29 cellular contexts compared by ENCODE assay signal in genomic region chr5:73969195-73970059, GRCh38.
DNase-seq lines count a peak whose midpoint lies in the region; ATAC-seq and TF ChIP-seq lines count a peak whose summit lies in the region.
"Had no signal": no experiment of that assay in that cellular context is flagged by ENCODE, and none has a peak within 500 bp of the region (broad histone marks: within the 10 kb centered on the region; RNA-seq: fewer than 3 reads in every experiment).

No MANE protein-coding gene starts in this region.

- H3K27ac Mint-ChIP-seq in natural killer cell, result no peak overlapping the region
- no peak overlapping the region for H3K27ac Mint-ChIP-seq in type B pancreatic cell
- H3K27ac Mint-ChIP-seq: activated naive CD8-positive, alpha-beta T cell treated with anti-CD3 and anti-CD28 coated beads for 36 hours; CD4-positive, CD25-positive, alpha-beta regulatory T cell; HFFc6; naive B cell; stimulated activated effector memory CD8-positive, alpha-beta T cell treated with anti-CD3 and anti-CD28 coated beads, Interleukin-12 subunit alpha, Interleukin-12 subunit beta, amount 100 ng/mL, for 72 hours; T-helper 1 cell treated with Interleukin-12 subunit alpha and Interleukin-12 subunit beta and Interleukin-4 antibody, amounts not matched to agents 30 μg/mL and 1 μg/mL, for 36 hours had no signal

- H3K23ac ChIP-seq in mesenchymal stem cell (ENCODE audit: low read length in 2 of 2), result no peak overlapping the region

- WGBS in mesenchymal stem cell, result 45% methylated on average over 4 of the region's 6 CpGs
- 54 to 58% methylated on average over 6 of the region's 6 CpGs for WGBS in gastroesophageal sphincter (ENCODE audit: low coverage in 1 of 2), 2 donors

- H3K27me3 ChIP-seq in mesenchymal stem cell (ENCODE audit: control insufficient read depth in 1 of 2, insufficient read depth in 1 of 2, low read length in 2 of 2) (peaks cover 0 to 8% of the 10 kb centered on the region in 2 experiments), gastroesophageal sphincter (peaks cover 3% of the 10 kb centered on the region)
- H3K27me3 ChIP-seq: esophagus squamous epithelium, gastrocnemius medialis, SJSA1, upper lobe of left lung had no signal

- no peak overlapping the region for H2BK12ac ChIP-seq in mesenchymal stem cell (ENCODE audit: low read length in 2 of 2)

- H3K9ac ChIP-seq in SK-N-MC (ENCODE audit: insufficient read length), result no peak overlapping the region
- no peak overlapping the region for H3K9ac ChIP-seq in mesenchymal stem cell (ENCODE audit: low read length)

- H2BK5ac ChIP-seq in mesenchymal stem cell (ENCODE audit: low read depth, low read length, poor library complexity, severe bottlenecking), result no peak overlapping the region

- H3K79me1 ChIP-seq in mesenchymal stem cell (replicated peaks; ENCODE audit: low read length, poor library complexity, severe bottlenecking), result no peaks in the 10 kb centered on the region

- H2BK120ac ChIP-seq in mesenchymal stem cell (ENCODE audit: low read depth, low read length), result no peak overlapping the region

- intact Hi-C loops in sciatic nerve (cut with DNase I), result no loop called here
- intact Hi-C loops in natural killer cell (cut with micrococcal nuclease), result no loop called here

- no peaks in the 10 kb centered on the region for H3K4me1 Mint-ChIP-seq in natural killer cell
- H3K4me1 Mint-ChIP-seq in type B pancreatic cell (ENCODE audit: unreplicated experiment), result peaks cover 21% of the 10 kb centered on the region
- H3K4me1 Mint-ChIP-seq: activated naive CD8-positive, alpha-beta T cell treated with anti-CD3 and anti-CD28 coated beads for 36 hours; CD4-positive, CD25-positive, alpha-beta regulatory T cell; naive B cell; stimulated activated effector memory CD8-positive, alpha-beta T cell treated with anti-CD3 and anti-CD28 coated beads, Interleukin-12 subunit alpha, Interleukin-12 subunit beta, amount 100 ng/mL, for 72 hours had no signal

- H3K9me3 Mint-ChIP-seq in natural killer cell, result no peaks in the 10 kb centered on the region
- H3K9me3 Mint-ChIP-seq in type B pancreatic cell, result no peaks in the 10 kb centered on the region
- H3K9me3 Mint-ChIP-seq: HFFc6; stimulated activated effector memory CD8-positive, alpha-beta T cell treated with anti-CD3 and anti-CD28 coated beads, Interleukin-12 subunit alpha, Interleukin-12 subunit beta, amount 100 ng/mL, for 72 hours; T-helper 1 cell treated with Interleukin-12 subunit alpha and Interleukin-12 subunit beta and Interleukin-4 antibody, amounts not matched to agents 30 μg/mL and 1 μg/mL, for 36 hours had no signal

- no peak overlapping the region for H2AFZ ChIP-seq in mesenchymal stem cell (ENCODE audit: low read depth, low read length)

- H2BK15ac ChIP-seq in mesenchymal stem cell (ENCODE audit: low read depth, poor library complexity, severe bottlenecking), result peak overlapping the region; percentile 74

- no peaks in the 10 kb centered on the region for H3K4me1 ChIP-seq in mesenchymal stem cell (ENCODE audit: control insufficient read depth, insufficient read depth, low read depth, low read length)
- H3K4me1 ChIP-seq in gastroesophageal sphincter, result no peaks in the 10 kb centered on the region
- H3K4me1 ChIP-seq: esophagus squamous epithelium, gastrocnemius medialis, SJSA1, upper lobe of left lung had no signal

- H3K27me3 Mint-ChIP-seq in natural killer cell (ENCODE audit: low read depth in 2 of 2) (peaks cover 8 to 34% of the 10 kb centered on the region in 2 donors), type B pancreatic cell (peaks cover 3% of the 10 kb centered on the region)
- H3K27me3 Mint-ChIP-seq: activated naive CD8-positive, alpha-beta T cell treated with anti-CD3 and anti-CD28 coated beads for 36 hours had no signal

- peak; percentile 17 for DNase-seq in HEK293T (ENCODE audit: extremely low spot score)
- DNase-seq in SK-N-MC (ENCODE audit: low read depth, low spot score), result peak; percentile 8
- no peak for DNase-seq in mesenchymal stem cell
- no peak for DNase-seq in sciatic nerve (ENCODE audit: low spot score)
- no peak for DNase-seq in natural killer cell
- DNase-seq in type B pancreatic cell (ENCODE audit: extremely low spot score, unreplicated experiment), result no peak
- DNase-seq: activated CD4-positive, alpha-beta T cell treated with anti-CD3 and anti-CD28 coated beads for 4 hours; activated CD8-positive, alpha-beta memory T cell treated with anti-CD3 and anti-CD28 coated beads for 24 hours; activated effector memory CD4-positive, alpha-beta T cell treated with anti-CD3 and anti-CD28 coated beads, Interleukin-2, amount 50 U/mL, for 16 hours; activated naive CD8-positive, alpha-beta T cell treated with anti-CD3 and anti-CD28 coated beads for 36 hours; CD4-positive, CD25-positive, alpha-beta regulatory T cell; dermis blood vessel endothelial cell; esophagus squamous epithelium; gastrocnemius medialis; HFFc6; hippocampal formation; left colon; naive B cell; NCI-H1048; NCI-H187 treated with DMSO at 0.1 percent for 48 hours; NCI-H2227 treated with DMSO at 0.1 percent for 48 hours; NCI-H526 treated with DMSO at 0.1 percent for 48 hours; stimulated activated CD4-positive, alpha-beta T cell treated with anti-CD3 and anti-CD28 coated beads, Interleukin-12 subunit alpha, Interleukin-12 subunit beta, amount 100 ng/mL, for 4 hours; stimulated activated CD4-positive, alpha-beta T cell treated with anti-CD3 and anti-CD28 coated beads, Interleukin-4, amount 100 ng/mL, for 1 hour; upper lobe of left lung had no signal

- CTCF ChIA-PET in HEK293T (lab: Yijun Ruan, JAX), result no interaction called here

- TF ChIP-seq EP300 in gastroesophageal sphincter (IDR thresholded peaks at IDR 0.05), result no peak

- TF ChIP-seq CTCF in natural killer cell (IDR thresholded peaks at IDR 0.05), result no peak
- no peak for TF ChIP-seq CTCF in gastroesophageal sphincter (IDR thresholded peaks at IDR 0.05)
- TF ChIP-seq CTCF in type B pancreatic cell (conservative IDR thresholded peaks at IDR 0.05), result no peak

- no peaks in the 10 kb centered on the region for H3K9me3 ChIP-seq in SK-N-MC (ENCODE audit: low read depth, low read length)
- H3K9me3 ChIP-seq in mesenchymal stem cell (ENCODE audit: control insufficient read depth, low read length), result no peaks in the 10 kb centered on the region
- peaks cover 0 to 5% (median 0%) of the 10 kb centered on the region in 3 donors for H3K9me3 ChIP-seq in gastroesophageal sphincter
- H3K9me3 ChIP-seq: esophagus squamous epithelium, gastrocnemius medialis, SJSA1, upper lobe of left lung had no signal

- H4K8ac ChIP-seq in mesenchymal stem cell (ENCODE audit: low read length), result no peak overlapping the region

- ATAC-seq in sciatic nerve (peak; percentile 57), natural killer cell (no peak), gastroesophageal sphincter (no peak)
- ATAC-seq: gastrocnemius medialis; left colon; stimulated activated effector memory CD8-positive, alpha-beta T cell treated with anti-CD3 and anti-CD28 coated beads, Interleukin-12 subunit alpha, Interleukin-12 subunit beta, amount 100 ng/mL, for 72 hours had no signal

- no peak overlapping the region for H3K18ac ChIP-seq in mesenchymal stem cell (ENCODE audit: low read depth in 1 of 2, low read length in 2 of 2)

- H3K27ac ChIP-seq in SK-N-MC (no peak overlapping the region), mesenchymal stem cell (ENCODE audit: low read length, poor library complexity, severe bottlenecking) (no peak overlapping the region), gastroesophageal sphincter (no peak overlapping the region)
- H3K27ac ChIP-seq: esophagus squamous epithelium, gastrocnemius medialis, SJSA1, upper lobe of left lung had no signal

- H3K14ac ChIP-seq in mesenchymal stem cell (ENCODE audit: low read length in 2 of 2), result no peak overlapping the region

- H3K4me2 ChIP-seq in mesenchymal stem cell (ENCODE audit: low read length, poor library complexity, severe bottlenecking), result no peak overlapping the region

- TF ChIP-seq POLR2A in gastroesophageal sphincter (IDR thresholded peaks at IDR 0.05), result no peak

- H4K91ac ChIP-seq in mesenchymal stem cell (ENCODE audit: low read length), result no peak overlapping the region

- no peak overlapping the region for H3K4ac ChIP-seq in mesenchymal stem cell (ENCODE audit: low read depth in 1 of 2, low read length in 2 of 2)

- H2AK5ac ChIP-seq in mesenchymal stem cell (ENCODE audit: low read length, severe bottlenecking), result no peak overlapping the region

- H3K36me3 ChIP-seq in SK-N-MC (ENCODE audit: insufficient read depth, low read length) (no peaks in the 10 kb centered on the region), mesenchymal stem cell (ENCODE audit: control insufficient read depth in 1 of 2, insufficient read depth in 2 of 2, low read depth in 1 of 2, low read length in 2 of 2) (no peaks in the 10 kb centered on the region), gastroesophageal sphincter (no peaks in the 10 kb centered on the region)
- H3K36me3 ChIP-seq: esophagus squamous epithelium, gastrocnemius medialis, SJSA1, upper lobe of left lung had no signal

- no peaks in the 10 kb centered on the region for H3K36me3 Mint-ChIP-seq in natural killer cell
- no peaks in the 10 kb centered on the region for H3K36me3 Mint-ChIP-seq in type B pancreatic cell
- H3K36me3 Mint-ChIP-seq: activated naive CD8-positive, alpha-beta T cell treated with anti-CD3 and anti-CD28 coated beads for 36 hours; CD4-positive, CD25-positive, alpha-beta regulatory T cell; naive B cell; stimulated activated effector memory CD8-positive, alpha-beta T cell treated with anti-CD3 and anti-CD28 coated beads, Interleukin-12 subunit alpha, Interleukin-12 subunit beta, amount 100 ng/mL, for 72 hours had no signal

- POLR2A ChIA-PET in HEK293T (lab: Yijun Ruan, JAX), result no interaction called here

- H3K4me3 ChIP-seq in SK-N-MC (no peak overlapping the region), mesenchymal stem cell (ENCODE audit: insufficient read depth in 1 of 2, low read depth in 1 of 2, low read length in 2 of 2) (no peak overlapping the region), gastroesophageal sphincter (no peak overlapping the region)
- H3K4me3 ChIP-seq: esophagus squamous epithelium, gastrocnemius medialis, SJSA1, upper lobe of left lung had no signal

- H3K4me3 Mint-ChIP-seq in natural killer cell, result no peak overlapping the region
- no peak overlapping the region for H3K4me3 Mint-ChIP-seq in type B pancreatic cell
- H3K4me3 Mint-ChIP-seq: activated naive CD8-positive, alpha-beta T cell treated with anti-CD3 and anti-CD28 coated beads for 36 hours; CD4-positive, CD25-positive, alpha-beta regulatory T cell; HFFc6; naive B cell; stimulated activated effector memory CD8-positive, alpha-beta T cell treated with anti-CD3 and anti-CD28 coated beads, Interleukin-12 subunit alpha, Interleukin-12 subunit beta, amount 100 ng/mL, for 72 hours; T-helper 1 cell treated with Interleukin-12 subunit alpha and Interleukin-12 subunit beta and Interleukin-4 antibody, amounts not matched to agents 30 μg/mL and 1 μg/mL, for 36 hours had no signal

TF ChIP-seq in HEK293T, 16 proteins besides CTCF, POLR2A, EP300 and RAD21:
- peak; percentile 68; the same call in 1 of the 2 replicates for TF ChIP-seq ZNF384 (IDR thresholded peaks at IDR 0.05)
- no peak for TF ChIP-seq NFRKB (IDR thresholded peaks at IDR 0.05)
TF ChIP-seq in HEK293T: peak in this region for 1.

Comparison
In these comparisons a context has a peak if more than half of its experiments do, and no peak if none do; other contexts are left out.
1. DNase-seq: peak in HEK293T (single experiment) and SK-N-MC (single experiment); none in mesenchymal stem cell (single experiment), sciatic nerve (single experiment), natural killer cell (single experiment) and type B pancreatic cell (single experiment).